In the genomic region with DNA sequence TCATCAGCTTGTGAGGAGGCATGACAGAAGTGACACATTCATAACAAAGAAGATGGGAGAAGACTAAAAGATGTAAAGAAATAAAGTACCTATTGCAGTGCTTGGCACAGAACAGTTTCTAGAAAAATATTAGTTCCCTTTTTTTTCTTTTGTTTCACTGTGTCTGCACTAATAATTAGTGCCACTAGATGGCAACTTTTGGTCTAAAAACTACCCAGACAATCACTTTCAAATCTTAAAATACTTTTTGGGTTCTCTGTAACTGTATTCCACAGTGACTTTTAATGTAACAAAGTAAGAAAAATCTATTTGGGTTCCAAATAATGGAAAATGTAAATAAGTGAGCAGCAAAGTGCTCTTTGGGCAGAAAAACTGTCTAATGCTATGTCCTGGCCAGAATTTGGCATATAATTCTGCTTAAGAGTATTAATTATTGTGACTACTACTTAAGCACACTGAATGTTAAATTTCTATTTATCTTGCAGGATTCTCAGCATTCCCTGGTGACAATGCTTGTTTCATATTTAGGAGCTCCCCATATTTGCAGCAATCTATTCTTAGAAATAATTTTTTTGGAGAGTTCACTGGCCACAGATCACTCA, we compare ENCODE assay signal across 8 cellular contexts.
DNase-seq lines count a peak whose midpoint lies in the region; ATAC-seq and TF ChIP-seq lines count a peak whose summit lies in the region.

No MANE protein-coding gene starts in this region.

- H3K4me1 Mint-ChIP-seq in progenitor cell of endocrine pancreas (ENCODE audit: low read depth), result peaks cover 13% of the 10 kb centered on the region

- no peaks in the 10 kb centered on the region for H3K36me3 Mint-ChIP-seq in progenitor cell of endocrine pancreas (ENCODE audit: insufficient read depth)
- no peaks in the 10 kb centered on the region for H3K36me3 Mint-ChIP-seq in activated naive CD4-positive, alpha-beta T cell treated with anti-CD3 and anti-CD28 coated beads, Interleukin-2, amount 50 U/mL, for 72 hours

- H3K9me3 Mint-ChIP-seq in progenitor cell of endocrine pancreas (ENCODE audit: low read depth), result no peaks in the 10 kb centered on the region
- no peaks in the 10 kb centered on the region for H3K9me3 Mint-ChIP-seq in activated naive CD4-positive, alpha-beta T cell treated with anti-CD3 and anti-CD28 coated beads, Interleukin-2, amount 50 U/mL, for 72 hours

- H3K9me3 ChIP-seq in A673 (ENCODE audit: low read depth, low read length, poor library complexity, severe bottlenecking), result no peaks in the 10 kb centered on the region
- H3K9me3 ChIP-seq in esophagus squamous epithelium, result no peaks in the 10 kb centered on the region

- POLR2A ChIA-PET in A673 (lab: Charles Lee; ENCODE audit: low non-redundant PET), result no interaction called here

- H3K4me3 ChIP-seq in A673 (ENCODE audit: low read depth, low read length, poor library complexity, severe bottlenecking), result no peak overlapping the region
- H3K4me3 ChIP-seq in esophagus squamous epithelium, result no peak overlapping the region

- no peak for TF ChIP-seq POLR2A in esophagus squamous epithelium (IDR thresholded peaks at IDR 0.05)

- BruUV-seq in A673 (replicated peaks; lab: Mats Ljungman, UMichigan), result no TSS peak

- in situ Hi-C loops in SK-MEL-5 (cut with HindIII; ENCODE audit: low pct_unique_long_range_greater_than_20kb, low sequenced_read_pairs), result no loop called here

- no peaks in the 10 kb centered on the region for H3K27me3 ChIP-seq in A673 (replicated peaks; ENCODE audit: insufficient read depth, low read depth, low read length, poor library complexity)
- H3K27me3 ChIP-seq in esophagus squamous epithelium, result no peaks in the 10 kb centered on the region

- DNase-seq in A673 (ENCODE audit: low spot score) (peak; percentile 64), SK-MEL-5 (ENCODE audit: low read depth, low spot score) (peak; percentile 58), esophagus squamous epithelium (lab: John Stamatoyannopoulos, UW) (no peak), progenitor cell of endocrine pancreas (ENCODE audit: low spot score, unreplicated experiment) (no peak)
- no peak for DNase-seq in activated CD4-positive, alpha-beta T cell treated with anti-CD3 and anti-CD28 coated beads for 1 hour
- DNase-seq in activated naive CD4-positive, alpha-beta T cell treated with anti-CD3 and anti-CD28 coated beads, Interleukin-2, amount 50 U/mL, for 72 hours (ENCODE audit: low spot score in 2 of 2), result no peak

- intact Hi-C loops in A673 (cut with micrococcal nuclease; ENCODE audit: unreplicated experiment) (loop anchor here (10.0 kb wide), 1 partner anchor 154 kb away; the partner anchor contains the start of gene EPC1), esophagus squamous epithelium (cut with DNase I) (loop anchor here (10.0 kb wide), 1 partner anchor 174 kb away; no protein-coding TSS in a partner anchor)

- TF ChIP-seq CTCF in A673 (conservative IDR thresholded peaks at IDR 0.05; ENCODE audit: low read depth, low read length) (peak; percentile 80), GM12873 (IDR thresholded peaks at IDR 0.05; ENCODE audit: insufficient read depth, low read depth, low read length, missing control alignments) (peak; percentile 62), esophagus squamous epithelium (IDR thresholded peaks at IDR 0.05) (peak; percentile 45 to 76 (median 74)), progenitor cell of endocrine pancreas (IDR thresholded peaks at IDR 0.05; ENCODE audit: unreplicated experiment) (peak; percentile 75)

- H3K27ac ChIP-seq in A673 (ENCODE audit: low read depth, low read length, poor library complexity, severe bottlenecking) (no peak overlapping the region), esophagus squamous epithelium (no peak overlapping the region)

- CTCF ChIA-PET in A673 (lab: Charles Lee), result interaction anchor here (0.8 kb wide), 1 partner anchor 12 kb away, joined by 3 read pairs; no protein-coding TSS in a partner anchor

- H3K4me1 ChIP-seq in A673 (ENCODE audit: insufficient read depth, low read length, poor library complexity, severe bottlenecking) (no peaks in the 10 kb centered on the region), esophagus squamous epithelium (peaks cover 0 to 5% (median 0%) of the 10 kb centered on the region in 3 donors)

- H3K27me3 Mint-ChIP-seq in progenitor cell of endocrine pancreas, result no peaks in the 10 kb centered on the region

- ATAC-seq in HG03103 (IDR thresholded peaks at IDR 0.05; ENCODE audit: low read depth, unreplicated experiment), result peak; percentile 71
- ATAC-seq in activated naive CD4-positive, alpha-beta T cell treated with anti-CD3 and anti-CD28 coated beads, Interleukin-2, amount 50 U/mL, for 72 hours, result no peak

- no peaks in the 10 kb centered on the region for H3K36me3 ChIP-seq in A673 (ENCODE audit: insufficient read depth, low read length, poor library complexity, severe bottlenecking)
- no peaks in the 10 kb centered on the region for H3K36me3 ChIP-seq in esophagus squamous epithelium

- peak overlapping the region; percentile 94 for H3K27ac Mint-ChIP-seq in progenitor cell of endocrine pancreas
- no peak overlapping the region for H3K27ac Mint-ChIP-seq in activated naive CD4-positive, alpha-beta T cell treated with anti-CD3 and anti-CD28 coated beads, Interleukin-2, amount 50 U/mL, for 72 hours

- H3K4me3 Mint-ChIP-seq in progenitor cell of endocrine pancreas (ENCODE audit: low read depth), result no peak overlapping the region

Comparison
In these comparisons a context has a peak if more than half of its experiments do, and no peak if none do; other contexts are left out.
1. DNase-seq: peak in A673 (single experiment) and SK-MEL-5 (single experiment); none in esophagus squamous epithelium (single experiment), progenitor cell of endocrine pancreas (single experiment), activated CD4-positive, alpha-beta T cell treated with anti-CD3 and anti-CD28 coated beads for 1 hour (single experiment) and activated naive CD4-positive, alpha-beta T cell treated with anti-CD3 and anti-CD28 coated beads, Interleukin-2, amount 50 U/mL, for 72 hours (0 of 2).
2. Peak in every context shown above with its lines, with median percentiles within 50 percentile points of each other: CTCF ChIP-seq.